In the genomic region with DNA sequence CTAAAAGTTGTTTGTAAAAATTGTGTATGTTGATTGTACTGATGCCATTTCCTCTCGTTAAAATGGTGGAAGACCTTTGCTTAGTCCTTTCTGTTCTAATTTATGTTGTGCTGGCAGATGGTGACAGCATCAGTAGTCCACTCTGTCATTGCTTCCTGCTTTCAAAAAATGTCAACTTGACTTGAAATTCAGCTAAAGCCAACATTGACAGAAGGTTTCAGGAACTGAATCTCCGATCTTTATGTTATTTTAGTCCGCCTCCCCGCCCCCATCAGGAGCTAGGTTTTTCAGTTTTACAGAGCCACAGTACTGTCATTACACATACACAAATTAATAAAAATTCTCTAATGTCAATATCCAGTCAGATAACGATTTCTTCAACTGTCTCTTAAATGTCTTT, we compare ENCODE assay signal across 8 cellular contexts. TPM values are rescaled to one million over a fixed set of nuclear protein-coding genes. Genes with fewer than 3 reads are reported as not detected.
DNase-seq lines count a peak whose midpoint lies in the region; ATAC-seq and TF ChIP-seq lines count a peak whose summit lies in the region.

No MANE protein-coding gene starts in this region.

- H3K79me2 ChIP-seq in Loucy (ENCODE audit: insufficient read depth, low read length) (peaks cover 91% of the 10 kb centered on the region), neural cell (replicated peaks; ENCODE audit: insufficient read depth, low read length) (peaks cover 40% of the 10 kb centered on the region)

- H4K20me1 ChIP-seq in Loucy (ENCODE audit: insufficient read depth, low read length, poor library complexity, severe bottlenecking), result peaks cover 23% of the 10 kb centered on the region
- H4K20me1 ChIP-seq in neural cell (ENCODE audit: insufficient read depth), result no peaks in the 10 kb centered on the region

- peaks cover 43% of the 10 kb centered on the region for H3K4me1 ChIP-seq in Loucy (ENCODE audit: insufficient read depth, low read length, poor library complexity, severe bottlenecking)

- no peaks in the 10 kb centered on the region for H3K9me3 Mint-ChIP-seq in brain

- TF ChIP-seq RAD21 in neural cell (conservative IDR thresholded peaks at IDR 0.05), result no peak

- peak overlapping the region; percentile 98 for H3K9ac ChIP-seq in Loucy (ENCODE audit: low read depth, low read length, poor library complexity, severe bottlenecking)
- H3K9ac ChIP-seq in neural cell (ENCODE audit: low read length), result peak overlapping the region; percentile 94

- peak overlapping the region; percentile 84 to 100 (median 96) for H3K27ac Mint-ChIP-seq in brain

- peaks cover 26% of the 10 kb centered on the region for H3K36me3 Mint-ChIP-seq in brain

- peaks cover 6% of the 10 kb centered on the region for H3K27me3 Mint-ChIP-seq in brain

- H3K4me2 ChIP-seq in Loucy (ENCODE audit: low read depth, low read length, poor library complexity, severe bottlenecking) (peak overlapping the region; percentile 96), neural cell (ENCODE audit: low read length) (peak overlapping the region; percentile 92)

- H3K4me1 Mint-ChIP-seq in brain, result peaks cover 72% of the 10 kb centered on the region

- H2AFZ ChIP-seq in Loucy (ENCODE audit: low read length) (no peak overlapping the region), neural cell (ENCODE audit: low read depth, low read length) (no peak overlapping the region)

- peak overlapping the region; percentile 91 to 97 (median 93) for H3K4me3 Mint-ChIP-seq in brain

- peaks cover 3% of the 10 kb centered on the region; the same call in 1 of the 2 replicates for H3K36me3 ChIP-seq in Loucy (ENCODE audit: insufficient read depth, low read length)
- H3K36me3 ChIP-seq in neural cell (ENCODE audit: insufficient read depth, low read length), result no peaks in the 10 kb centered on the region

- H3K9me2 ChIP-seq in Loucy (replicated peaks; ENCODE audit: low read depth, low read length), result no peaks in the 10 kb centered on the region
- no peaks in the 10 kb centered on the region for H3K9me2 ChIP-seq in neural cell (ENCODE audit: insufficient read depth, low read length)

- H3F3A ChIP-seq in Loucy (ENCODE audit: low read depth) (no peaks in the 10 kb centered on the region), neural cell (ENCODE audit: insufficient read depth, low read length, poor library complexity, severe bottlenecking) (no peaks in the 10 kb centered on the region)

- DNase-seq in NCI-H82 (lab: John Stamatoyannopoulos, UW), result peak; percentile 17
- no peak for DNase-seq in NCI-H82 treated with DMSO at 0.1 percent for 48 hours (lab: John Stamatoyannopoulos, UW; ENCODE audit: unreplicated experiment)
- DNase-seq in cerebellum (ENCODE audit: low spot score), result no peak
- no peak for DNase-seq in activated CD4-positive, CD25-positive, alpha-beta regulatory T cell treated with anti-CD3 and anti-CD28 coated beads, Interleukin-2, amount 50 U/mL, for 72 hours

- H3K4me3 ChIP-seq in Loucy (ENCODE audit: low read length, poor library complexity, severe bottlenecking) (peak overlapping the region; percentile 90), neural cell (ENCODE audit: low read length) (peak overlapping the region; percentile 78)

- TF ChIP-seq EP300 in neural cell (conservative IDR thresholded peaks at IDR 0.05; ENCODE audit: poor library complexity, severe bottlenecking), result no peak

- H3K9me3 ChIP-seq in Loucy (ENCODE audit: insufficient read depth, low read depth, low read length), result no peaks in the 10 kb centered on the region
- H3K9me3 ChIP-seq in neural cell (ENCODE audit: low read length), result no peaks in the 10 kb centered on the region

- no peak for ATAC-seq in HG03460 (IDR thresholded peaks at IDR 0.05; ENCODE audit: unreplicated experiment)

- H3K27me3 ChIP-seq in Loucy (ENCODE audit: insufficient read depth, low read length, poor library complexity, severe bottlenecking) (peaks cover 5% of the 10 kb centered on the region), neural cell (ENCODE audit: insufficient read depth, low read depth, low read length) (no peaks in the 10 kb centered on the region)

- H3K27ac ChIP-seq in neural cell (ENCODE audit: low read length), result peak overlapping the region; percentile 97

- TF ChIP-seq CTCF in Loucy (conservative IDR thresholded peaks at IDR 0.05; ENCODE audit: low read length) (no peak), brain (conservative IDR thresholded peaks at IDR 0.05) (no peak), neural cell (IDR thresholded peaks at IDR 0.05; ENCODE audit: poor library complexity, severe bottlenecking) (no peak)

TF ChIP-seq in neural cell, 6 proteins besides CTCF, POLR2A, EP300 and RAD21:
- TF ChIP-seq MXI1 (conservative IDR thresholded peaks at IDR 0.05; ENCODE audit: poor library complexity, severe bottlenecking) (no peak), POLR2AphosphoS5 (IDR thresholded peaks at IDR 0.05) (no peak), SMC3 (conservative IDR thresholded peaks at IDR 0.05; ENCODE audit: poor library complexity) (no peak), TAF1 (IDR thresholded peaks at IDR 0.05; ENCODE audit: low read depth) (no peak), EZH2 (IDR thresholded peaks at IDR 0.05; ENCODE audit: borderline replicate concordance, insufficient read depth, low read length, poor library complexity, severe bottlenecking) (no peak)
- TF ChIP-seq, protein P1, sequence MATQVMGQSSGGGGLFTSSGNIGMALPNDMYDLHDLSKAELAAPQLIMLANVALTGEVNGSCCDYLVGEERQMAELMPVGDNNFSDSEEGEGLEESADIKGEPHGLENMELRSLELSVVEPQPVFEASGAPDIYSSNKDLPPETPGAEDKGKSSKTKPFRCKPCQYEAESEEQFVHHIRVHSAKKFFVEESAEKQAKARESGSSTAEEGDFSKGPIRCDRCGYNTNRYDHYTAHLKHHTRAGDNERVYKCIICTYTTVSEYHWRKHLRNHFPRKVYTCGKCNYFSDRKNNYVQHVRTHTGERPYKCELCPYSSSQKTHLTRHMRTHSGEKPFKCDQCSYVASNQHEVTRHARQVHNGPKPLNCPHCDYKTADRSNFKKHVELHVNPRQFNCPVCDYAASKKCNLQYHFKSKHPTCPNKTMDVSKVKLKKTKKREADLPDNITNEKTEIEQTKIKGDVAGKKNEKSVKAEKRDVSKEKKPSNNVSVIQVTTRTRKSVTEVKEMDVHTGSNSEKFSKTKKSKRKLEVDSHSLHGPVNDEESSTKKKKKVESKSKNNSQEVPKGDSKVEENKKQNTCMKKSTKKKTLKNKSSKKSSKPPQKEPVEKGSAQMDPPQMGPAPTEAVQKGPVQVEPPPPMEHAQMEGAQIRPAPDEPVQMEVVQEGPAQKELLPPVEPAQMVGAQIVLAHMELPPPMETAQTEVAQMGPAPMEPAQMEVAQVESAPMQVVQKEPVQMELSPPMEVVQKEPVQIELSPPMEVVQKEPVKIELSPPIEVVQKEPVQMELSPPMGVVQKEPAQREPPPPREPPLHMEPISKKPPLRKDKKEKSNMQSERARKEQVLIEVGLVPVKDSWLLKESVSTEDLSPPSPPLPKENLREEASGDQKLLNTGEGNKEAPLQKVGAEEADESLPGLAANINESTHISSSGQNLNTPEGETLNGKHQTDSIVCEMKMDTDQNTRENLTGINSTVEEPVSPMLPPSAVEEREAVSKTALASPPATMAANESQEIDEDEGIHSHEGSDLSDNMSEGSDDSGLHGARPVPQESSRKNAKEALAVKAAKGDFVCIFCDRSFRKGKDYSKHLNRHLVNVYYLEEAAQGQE (IDR thresholded peaks at IDR 0.05; ENCODE audit: borderline replicate concordance), result no peak

RNA-seq across cellular contexts. Expression of a gene that starts 1.5 kb away (rescaled TPM):
- 16.6 TPM for polyA plus RNA-seq in brain (ENCODE audit: insufficient read depth, low read depth, low replicate concordance)
- polyA plus RNA-seq in neural cell, result 13.3 and 14.1 TPM in 2 replicates
- polyA minus RNA-seq in neural cell, result 20.5 and 28.6 TPM in 2 replicates
- total RNA-seq in cerebellum, result 26.4 TPM

RNA-seq across cellular contexts. Expression of a gene that starts 1.6 kb away (rescaled TPM):
- polyA plus RNA-seq in brain (ENCODE audit: insufficient read depth, low read depth, low replicate concordance) (81.3 TPM), neural cell (177 and 178 TPM in 2 replicates)
- polyA minus RNA-seq in neural cell, result 80.6 and 92.1 TPM in 2 replicates
- 37.3 TPM for total RNA-seq in cerebellum
